16 cellular contexts compared by ENCODE assay signal in the genomic region with DNA sequence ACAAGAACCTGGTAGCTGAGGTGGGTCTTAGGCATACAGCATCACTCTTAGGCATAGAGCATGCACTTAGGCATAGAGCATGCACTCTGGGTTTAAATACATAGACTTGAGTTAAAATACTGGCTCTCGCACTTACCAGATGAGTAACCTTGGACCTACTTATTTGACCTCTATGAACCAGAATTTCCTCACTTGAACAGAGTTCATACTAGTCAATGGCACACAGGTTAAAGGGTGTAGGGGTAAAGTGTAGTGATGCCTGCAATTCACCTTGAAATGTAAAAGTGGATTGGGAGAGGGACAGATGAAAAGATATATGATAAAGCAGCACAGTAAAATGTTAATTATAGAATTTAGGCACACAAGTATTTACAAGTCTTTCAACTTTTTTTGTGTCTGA. TPM values are rescaled to one million over a fixed set of nuclear protein-coding genes. Genes with fewer than 3 reads are reported as not detected.
DNase-seq lines count a peak whose midpoint lies in the region; ATAC-seq and TF ChIP-seq lines count a peak whose summit lies in the region.
"Had no signal": no experiment of that assay in that cellular context is flagged by ENCODE, and none has a peak within 500 bp of the region (broad histone marks: within the 10 kb centered on the region; RNA-seq: fewer than 3 reads in every experiment).

No MANE protein-coding gene starts in this region.

- TF ChIP-seq POLR2A in spleen (IDR thresholded peaks at IDR 0.05) = no peak

- no peak overlapping the region for H3K27ac Mint-ChIP-seq in activated naive CD4-positive, alpha-beta T cell treated with anti-CD3 and anti-CD28 coated beads, Interleukin-2, amount 10 ng/mL, durations not matched to agents 7 days and 5 days
- no peak overlapping the region for H3K27ac Mint-ChIP-seq in glutamatergic neuron (ENCODE audit: unreplicated experiment)
- no peak overlapping the region for H3K27ac Mint-ChIP-seq in stimulated activated naive CD8-positive, alpha-beta T cell treated with anti-CD3 and anti-CD28 coated beads, Interleukin-15, amount 100 ng/mL, for 72 hours

- no peak for TF ChIP-seq CTCF in Panc1 (IDR thresholded peaks at IDR 0.05)
- TF ChIP-seq CTCF in glutamatergic neuron (IDR thresholded peaks at IDR 0.05; ENCODE audit: partially characterized antibody, unreplicated experiment) = no peak
- TF ChIP-seq CTCF in spleen (IDR thresholded peaks at IDR 0.05 in 8 of 11, conservative IDR thresholded peaks at IDR 0.05 in 3 of 11) = no peak

- H3K4me3 ChIP-seq in Panc1 (ENCODE audit: low read depth in 2 of 2, low read length in 2 of 2) = peak overlapping the region in 1 of 2 experiments; percentile 95; a peak in 3 of 4 replicates
- no peak overlapping the region for H3K4me3 ChIP-seq in spleen

- WGBS in spleen, 5 donors = 74 to 95% (median 86%) methylated on average over 1 of the region's 1 CpG

- H3K27me3 ChIP-seq in Panc1 (ENCODE audit: control insufficient read depth, insufficient read depth, low read length) (no peaks in the 10 kb centered on the region), spleen (replicated peaks in 1 of 7) (no peaks in the 10 kb centered on the region)
- H3K27me3 ChIP-seq: adrenal gland had no signal

- no TSS peak for BruUV-seq in Panc1 (replicated peaks; lab: Mats Ljungman, UMichigan)

- H3K9me3 ChIP-seq in Panc1 (ENCODE audit: control insufficient read depth, insufficient read depth, low read depth, low read length) (no peaks in the 10 kb centered on the region), spleen (no peaks in the 10 kb centered on the region)
- H3K9me3 ChIP-seq: adrenal gland, left ventricle myocardium inferior had no signal

- intact Hi-C loops in Panc1 (cut with micrococcal nuclease; ENCODE audit: unreplicated experiment) = no loop called here
- intact Hi-C loops in spleen (cut with DNase I; ENCODE audit: low total_unique reads) = no loop called here

- POLR2A ChIA-PET in Panc1 (lab: Charles Lee) = no interaction called here

- peak overlapping the region; percentile 98 for H3K4me3 Mint-ChIP-seq in activated naive CD4-positive, alpha-beta T cell treated with anti-CD3 and anti-CD28 coated beads, Interleukin-2, amount 10 ng/mL, durations not matched to agents 7 days and 5 days
- H3K4me3 Mint-ChIP-seq in glutamatergic neuron (ENCODE audit: unreplicated experiment) = peak overlapping the region; percentile 97
- peak overlapping the region; percentile 99 for H3K4me3 Mint-ChIP-seq in stimulated activated naive CD8-positive, alpha-beta T cell treated with anti-CD3 and anti-CD28 coated beads, Interleukin-15, amount 100 ng/mL, for 72 hours

- no peaks in the 10 kb centered on the region for H3K27me3 Mint-ChIP-seq in activated naive CD4-positive, alpha-beta T cell treated with anti-CD3 and anti-CD28 coated beads, Interleukin-2, amount 10 ng/mL, durations not matched to agents 7 days and 5 days
- H3K27me3 Mint-ChIP-seq in glutamatergic neuron (ENCODE audit: unreplicated experiment) = peaks cover 1% of the 10 kb centered on the region
- H3K27me3 Mint-ChIP-seq in stimulated activated naive CD8-positive, alpha-beta T cell treated with anti-CD3 and anti-CD28 coated beads, Interleukin-15, amount 100 ng/mL, for 72 hours = no peaks in the 10 kb centered on the region

- no peak for DNase-seq in activated naive CD4-positive, alpha-beta T cell treated with anti-CD3 and anti-CD28 coated beads, Interleukin-2, amount 10 ng/mL, durations not matched to agents 7 days and 5 days
- no peak for DNase-seq in activated naive CD4-positive, alpha-beta T cell (lab: John Stamatoyannopoulos, UW)
- DNase-seq in Panc1 (ENCODE audit: low read depth, low spot score) (no peak), glutamatergic neuron (no peak), epidermal melanocyte (ENCODE audit: insufficient read length, low spot score) (no peak), spleen (no peak)
- no peak for DNase-seq in stimulated activated naive CD8-positive, alpha-beta T cell treated with anti-CD3 and anti-CD28 coated beads, Interleukin-15, amount 100 ng/mL, for 72 hours
- DNase-seq: adrenal gland; C1 segment of cervical spinal cord; KBM-7; left ventricle myocardium inferior; NCI-H2171; stimulated activated CD4-positive, alpha-beta T cell treated with anti-CD3 and anti-CD28 coated beads, Interleukin-4, amount 100 ng/mL, for 1 hour; WERI-Rb-1 had no signal

- H3K4me1 ChIP-seq in Panc1 (ENCODE audit: control insufficient read depth, insufficient read depth, low read length) (peaks cover 12% of the 10 kb centered on the region), spleen (peaks cover 9 to 24% (median 23%) of the 10 kb centered on the region in 6 donors)

- CTCF ChIA-PET in activated naive CD4-positive, alpha-beta T cell treated with anti-CD3 and anti-CD28 coated beads, Interleukin-2, amount 10 ng/mL, durations not matched to agents 7 days and 5 days (lab: Charles Lee) = interaction anchor here (0.7 to 2.5 kb wide), 3 partner anchors 12 to 71 kb away, joined by 3 to 15 read pairs (median 15); no protein-coding TSS in a partner anchor
- CTCF ChIA-PET in Panc1 (lab: Charles Lee) = no interaction called here

- H3K27ac ChIP-seq in Panc1 (ENCODE audit: low read length) = peak overlapping the region; percentile 96; the same call in 1 of the 2 replicates
- no peak overlapping the region for H3K27ac ChIP-seq in spleen
- H3K27ac ChIP-seq: adrenal gland, left ventricle myocardium inferior, RWPE1, WERI-Rb-1 had no signal

- H3K9me3 Mint-ChIP-seq in activated naive CD4-positive, alpha-beta T cell treated with anti-CD3 and anti-CD28 coated beads, Interleukin-2, amount 10 ng/mL, durations not matched to agents 7 days and 5 days = no peaks in the 10 kb centered on the region
- H3K9me3 Mint-ChIP-seq in glutamatergic neuron (ENCODE audit: unreplicated experiment) = peaks cover 5% of the 10 kb centered on the region
- H3K9me3 Mint-ChIP-seq in stimulated activated naive CD8-positive, alpha-beta T cell treated with anti-CD3 and anti-CD28 coated beads, Interleukin-15, amount 100 ng/mL, for 72 hours = peaks cover 0 to 8% of the 10 kb centered on the region in 2 donors

- ATAC-seq in Panc1 = no peak
- ATAC-seq in stimulated activated naive CD8-positive, alpha-beta T cell treated with anti-CD3 and anti-CD28 coated beads, Interleukin-15, amount 100 ng/mL, for 72 hours = no peak
- no peak for ATAC-seq in GM21723 (IDR thresholded peaks at IDR 0.05; ENCODE audit: unreplicated experiment)

- peaks cover 30% of the 10 kb centered on the region for H3K36me3 Mint-ChIP-seq in activated naive CD4-positive, alpha-beta T cell treated with anti-CD3 and anti-CD28 coated beads, Interleukin-2, amount 10 ng/mL, durations not matched to agents 7 days and 5 days
- no peaks in the 10 kb centered on the region for H3K36me3 Mint-ChIP-seq in glutamatergic neuron (ENCODE audit: unreplicated experiment)

- H3K36me3 ChIP-seq in Panc1 (ENCODE audit: control insufficient read depth, insufficient read depth, low read length) (peaks cover 8% of the 10 kb centered on the region), spleen (peaks cover 0 to 21% (median 2%) of the 10 kb centered on the region in 6 donors)
- H3K36me3 ChIP-seq: adrenal gland had no signal

- H3K4me1 Mint-ChIP-seq in activated naive CD4-positive, alpha-beta T cell treated with anti-CD3 and anti-CD28 coated beads, Interleukin-2, amount 10 ng/mL, durations not matched to agents 7 days and 5 days = peaks cover 29% of the 10 kb centered on the region
- H3K4me1 Mint-ChIP-seq in glutamatergic neuron (ENCODE audit: low read depth, unreplicated experiment) = peaks cover 5% of the 10 kb centered on the region
- H3K4me1 Mint-ChIP-seq in stimulated activated naive CD8-positive, alpha-beta T cell treated with anti-CD3 and anti-CD28 coated beads, Interleukin-15, amount 100 ng/mL, for 72 hours = peaks cover 54% of the 10 kb centered on the region

- in situ Hi-C loops in Panc1 (cut with HindIII; ENCODE audit: low pct_unique_long_range_greater_than_20kb, low sequenced_read_pairs) = no loop called here

RNA-seq across cellular contexts. Expression of a gene that starts 1.6 kb away (rescaled TPM):
- 122 TPM for total RNA-seq in Panc1 (2021; ENCODE audit: unreplicated experiment)
- 167 TPM for polyA plus RNA-seq in Panc1 (2012; ENCODE audit: insufficient read length)
- total RNA-seq in glutamatergic neuron (ENCODE audit: unreplicated experiment) = 33.1 TPM
- 10 to 100 TPM; 25.2 to 32.6 (median 29.2) TPM for total RNA-seq in spleen
- 10 to 100 TPM; 21.6 to 36.4 (median 33.3) TPM for polyA plus RNA-seq in spleen

RNA-seq across cellular contexts. Expression of a gene that starts 31.3 kb away (rescaled TPM):
- total RNA-seq in Panc1 (2021; ENCODE audit: unreplicated experiment) (15.4 TPM), glutamatergic neuron (ENCODE audit: unreplicated experiment) (8.3 TPM), spleen (10 to 100 TPM; 10.9 to 19.2 (median 16.1) TPM)
- 28.3 TPM for polyA plus RNA-seq in Panc1 (2012; ENCODE audit: insufficient read length)
- polyA plus RNA-seq in spleen = 10 to 100 TPM in 2 of 3 donors, 1 to 10 TPM in 1; 8.5 to 14.2 (median 11.7) TPM
